Comparison of ENCODE assay signal across 1 cellular context in genomic region chr3:53083496-53083895, GRCh38.
TF ChIP-seq lines count a peak whose summit lies in the region.

No MANE protein-coding gene starts in this region.

TF ChIP-seq in HEK293, 187 proteins besides CTCF, POLR2A, EP300 and RAD21 (continued from another document):
- TF ChIP-seq ZNF133 (tag by site-specific recombination; IDR thresholded peaks at IDR 0.05) (no peak), ZNF658 (tag by site-specific recombination; IDR thresholded peaks at IDR 0.05) (no peak), KLF8 (tag by site-specific recombination; IDR thresholded peaks at IDR 0.05) (no peak), ZNF610 (tag by site-specific recombination; IDR thresholded peaks at IDR 0.05; ENCODE audit: borderline replicate concordance) (no peak), ZNF132 (tag by site-specific recombination; IDR thresholded peaks at IDR 0.05; ENCODE audit: borderline replicate concordance) (no peak), ZNF121 (tag by site-specific recombination; IDR thresholded peaks at IDR 0.05) (0 out of 2 replicates have a peak, but pooled peaks have one; percentile 1), ZNF670 (tag by site-specific recombination; IDR thresholded peaks at IDR 0.05; ENCODE audit: low read depth) (no peak)
- TF ChIP-seq, protein P1, sequence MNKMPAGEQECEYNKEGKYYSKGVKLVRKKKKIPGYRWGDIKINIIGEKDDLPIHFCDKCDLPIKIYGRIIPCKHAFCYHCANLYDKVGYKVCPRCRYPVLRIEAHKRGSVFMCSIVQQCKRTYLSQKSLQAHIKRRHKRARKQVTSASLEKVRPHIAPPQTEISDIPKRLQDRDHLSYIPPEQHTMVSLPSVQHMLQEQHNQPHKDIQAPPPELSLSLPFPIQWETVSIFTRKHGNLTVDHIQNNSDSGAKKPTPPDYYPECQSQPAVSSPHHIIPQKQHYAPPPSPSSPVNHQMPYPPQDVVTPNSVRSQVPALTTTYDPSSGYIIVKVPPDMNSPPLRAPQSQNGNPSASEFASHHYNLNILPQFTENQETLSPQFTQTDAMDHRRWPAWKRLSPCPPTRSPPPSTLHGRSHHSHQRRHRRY (tag by site-specific recombination; IDR thresholded peaks at IDR 0.05): no peak
